8 cellular contexts compared by ENCODE assay signal in the genomic region with DNA sequence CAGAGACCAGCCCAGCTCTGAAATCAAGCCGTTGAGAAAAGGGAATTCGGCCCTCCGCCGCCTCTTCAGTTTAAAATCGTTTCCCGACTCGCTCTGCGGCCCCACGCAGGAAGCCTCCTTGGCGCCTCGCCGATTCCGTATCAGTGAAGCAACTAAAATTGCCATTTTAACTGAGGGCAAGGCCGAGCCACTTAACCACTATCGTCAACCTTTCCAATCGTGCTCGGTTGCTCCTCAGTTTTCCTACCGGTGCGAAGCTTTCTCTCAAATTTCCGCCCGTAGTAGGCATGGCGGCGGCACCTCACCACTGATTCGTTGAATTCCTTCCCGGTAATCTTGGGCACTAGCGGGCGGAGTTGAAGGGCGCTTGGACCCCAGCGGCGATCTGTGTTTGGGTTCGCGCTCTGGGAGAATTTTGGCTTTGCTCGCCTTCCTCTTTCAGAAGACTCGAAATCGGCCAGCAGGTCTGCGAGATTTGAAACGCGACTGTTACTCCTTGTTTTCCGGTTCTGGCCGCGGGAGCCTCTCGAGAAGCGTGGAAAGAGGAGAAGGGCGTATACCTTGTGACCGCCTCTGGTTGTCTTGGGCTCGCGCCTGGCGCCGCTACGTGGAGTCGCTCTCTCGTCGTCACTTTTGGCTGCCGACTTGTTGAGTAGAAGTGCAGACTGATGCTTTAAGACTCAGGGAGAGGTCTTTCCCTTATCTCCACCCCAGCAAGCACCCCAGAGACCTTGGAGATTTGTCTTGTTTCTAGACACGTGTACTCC. TPM values are rescaled to one million over a fixed set of nuclear protein-coding genes. Genes with fewer than 3 reads are reported as not detected.
DNase-seq lines count a peak whose midpoint lies in the region; ATAC-seq lines count a peak whose summit lies in the region.

A gene with protein sequence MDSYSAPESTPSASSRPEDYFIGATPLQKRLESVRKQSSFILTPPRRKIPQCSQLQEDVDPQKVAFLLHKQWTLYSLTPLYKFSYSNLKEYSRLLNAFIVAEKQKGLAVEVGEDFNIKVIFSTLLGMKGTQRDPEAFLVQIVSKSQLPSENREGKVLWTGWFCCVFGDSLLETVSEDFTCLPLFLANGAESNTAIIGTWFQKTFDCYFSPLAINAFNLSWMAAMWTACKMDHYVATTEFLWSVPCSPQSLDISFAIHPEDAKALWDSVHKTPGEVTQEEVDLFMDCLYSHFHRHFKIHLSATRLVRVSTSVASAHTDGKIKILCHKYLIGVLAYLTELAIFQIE (minus strand): TSS at position 569 of the 767 bp plus-strand sequence. CDS start 13,584 bp downstream, outside the sequence.
A gene with protein sequence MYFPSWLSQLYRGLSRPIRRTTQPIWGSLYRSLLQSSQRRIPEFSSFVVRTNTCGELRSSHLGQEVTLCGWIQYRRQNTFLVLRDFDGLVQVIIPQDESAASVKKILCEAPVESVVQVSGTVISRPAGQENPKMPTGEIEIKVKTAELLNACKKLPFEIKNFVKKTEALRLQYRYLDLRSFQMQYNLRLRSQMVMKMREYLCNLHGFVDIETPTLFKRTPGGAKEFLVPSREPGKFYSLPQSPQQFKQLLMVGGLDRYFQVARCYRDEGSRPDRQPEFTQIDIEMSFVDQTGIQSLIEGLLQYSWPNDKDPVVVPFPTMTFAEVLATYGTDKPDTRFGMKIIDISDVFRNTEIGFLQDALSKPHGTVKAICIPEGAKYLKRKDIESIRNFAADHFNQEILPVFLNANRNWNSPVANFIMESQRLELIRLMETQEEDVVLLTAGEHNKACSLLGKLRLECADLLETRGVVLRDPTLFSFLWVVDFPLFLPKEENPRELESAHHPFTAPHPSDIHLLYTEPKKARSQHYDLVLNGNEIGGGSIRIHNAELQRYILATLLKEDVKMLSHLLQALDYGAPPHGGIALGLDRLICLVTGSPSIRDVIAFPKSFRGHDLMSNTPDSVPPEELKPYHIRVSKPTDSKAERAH (plus strand): TSS at position 359 of the 767 bp plus-strand sequence. CDS start 557 bp downstream, outside the sequence.

- peak within 1 kb of the TSS; percentile 91 for H3K4me3 ChIP-seq in effector memory CD4-positive, alpha-beta T cell (ENCODE audit: insufficient read depth, low read depth, low read length, poor library complexity, severe bottlenecking)

- H3K9me3 ChIP-seq in effector memory CD4-positive, alpha-beta T cell (ENCODE audit: control insufficient read depth, low read length): no peaks in the 10 kb centered on the region

- DNase-seq in COLO668 (lab: John Stamatoyannopoulos, UW; ENCODE audit: unreplicated experiment) (peak; percentile 96), HT1080 (ENCODE audit: low read depth) (peak; percentile 97), NOMO-1 treated with DMSO at 0.1 percent for 48 hours (lab: John Stamatoyannopoulos, UW; ENCODE audit: unreplicated experiment) (peak; percentile 99), medulla oblongata (ENCODE audit: extremely low spot score) (peak; percentile 99)
- DNase-seq in activated CD8-positive, alpha-beta memory T cell treated with anti-CD3 and anti-CD28 coated beads for 4 hours (ENCODE audit: low read depth in 2 of 2): peak; percentile 72 to 85
- peak; percentile 81 to 90 (median 88) for DNase-seq in effector memory CD4-positive, alpha-beta T cell
- DNase-seq in stimulated activated CD8-positive, alpha-beta memory T cell treated with anti-CD3 and anti-CD28 coated beads, Interleukin-12 subunit alpha, Interleukin-12 subunit beta, amount 100 ng/mL, for 1 hour (ENCODE audit: low read depth): peak; percentile 84

- ATAC-seq in GM21360 (IDR thresholded peaks at IDR 0.05; ENCODE audit: unreplicated experiment): peak; percentile 74

- H3K27ac ChIP-seq in effector memory CD4-positive, alpha-beta T cell (ENCODE audit: insufficient read depth, low read length, poor library complexity, severe bottlenecking): peak within 1 kb of the TSS; percentile 89

- H3K36me3 ChIP-seq in effector memory CD4-positive, alpha-beta T cell (ENCODE audit: control insufficient read depth, insufficient read depth, low read length): no peaks in the 10 kb centered on the region

- no peaks in the 10 kb centered on the region for H3K27me3 ChIP-seq in effector memory CD4-positive, alpha-beta T cell (replicated peaks; ENCODE audit: control insufficient read depth, insufficient read depth, low read length, poor library complexity, severe bottlenecking)

- H3K4me1 ChIP-seq in effector memory CD4-positive, alpha-beta T cell (ENCODE audit: control insufficient read depth, insufficient read depth, low read length, poor library complexity, severe bottlenecking): peaks cover 14% of the 10 kb centered on the region

RNA-seq across cellular contexts. Expression of the first gene that starts in this region (rescaled TPM):
- total RNA-seq in HT1080 (2014; rRNA removed; shearing (Covaris generic)): 24.8 and 28.0 TPM in 2 replicates
- 17.0 and 18.3 TPM in 2 replicates for polyA plus RNA-seq in HT1080 (2015; cell fraction: cytosol; rRNA removed)
- polyA plus RNA-seq in HT1080 (2015; cell fraction: nucleus; rRNA removed): 14.8 and 14.9 TPM in 2 replicates

RNA-seq across cellular contexts. Expression of the second gene that starts in this region (rescaled TPM):
- 51.1 and 60.6 TPM in 2 replicates for total RNA-seq in HT1080 (2014; rRNA removed; shearing (Covaris generic))
- 67.7 and 78.8 TPM in 2 replicates for polyA plus RNA-seq in HT1080 (2015; cell fraction: cytosol; rRNA removed)
- 179 and 182 TPM in 2 replicates for polyA plus RNA-seq in HT1080 (2015; cell fraction: nucleus; rRNA removed)

Comparison
In these comparisons a context has a peak if more than half of its experiments do, and no peak if none do; other contexts are left out.
1. Peak in every context shown above with its lines: DNase-seq, ATAC-seq, H3K4me3 ChIP-seq and H3K27ac ChIP-seq.